In the genomic region with DNA sequence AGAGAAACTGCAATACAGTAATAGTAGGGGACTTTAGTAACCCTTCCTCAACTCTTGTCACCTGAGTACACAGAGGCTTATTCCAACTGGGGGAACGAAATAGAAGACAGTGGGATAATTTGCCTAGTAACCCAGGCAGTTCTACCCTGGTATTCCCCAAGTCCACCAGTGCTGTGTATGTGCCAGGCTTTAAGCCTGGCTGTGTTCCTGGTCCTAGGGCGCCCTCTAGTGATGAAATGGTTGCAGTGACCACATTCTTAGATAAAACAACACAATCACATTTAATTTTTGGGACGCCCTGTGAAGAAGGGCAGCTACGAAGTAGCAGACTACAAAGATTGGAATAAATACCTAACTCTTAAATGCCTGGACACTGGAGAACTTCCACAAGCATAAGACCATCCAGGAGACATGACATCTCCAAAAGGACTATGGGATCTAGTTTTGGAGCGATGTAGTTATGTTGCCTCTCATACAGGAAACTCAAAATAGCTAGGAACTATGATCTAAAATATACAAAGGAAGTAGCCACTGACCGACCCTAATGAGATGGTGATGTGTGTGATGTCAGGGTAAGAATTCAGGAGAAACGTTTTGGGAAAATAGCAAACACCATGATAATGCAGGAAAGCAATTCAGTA, we compare ENCODE assay signal across 8 cellular contexts.
DNase-seq lines count a peak whose midpoint lies in the region; ATAC-seq and TF ChIP-seq lines count a peak whose summit lies in the region.

No MANE protein-coding gene starts in this region.

- no peak overlapping the region for H3K4me3 ChIP-seq in astrocyte of the cerebellum (ENCODE audit: low read depth, low read length)

- in situ Hi-C loops in astrocyte of the cerebellum (cut with HindIII; ENCODE audit: low sequenced_read_pairs) = loop anchor here (25.0 kb wide), 1 partner anchor 153 kb away; a partner anchor contains a TSS

- DNase-seq in NCI-H1105 treated with DMSO at 0.1 percent for 48 hours (lab: John Stamatoyannopoulos, UW) = peak; percentile 51
- DNase-seq in T-helper 9 cell = peak; percentile 63
- DNase-seq in astrocyte of the cerebellum (ENCODE audit: low read depth) = peak; percentile 70
- peak; percentile 3 for DNase-seq in iPS DF 19.7 (ENCODE audit: low read depth, low spot score)
- DNase-seq in stimulated activated CD4-positive, alpha-beta T cell treated with anti-CD3 and anti-CD28 coated beads, Interleukin-15, amount 100 ng/mL, for 1 hour (ENCODE audit: low read depth in 1 of 2, low spot score in 1 of 2) = peak; percentile 6 to 8
- DNase-seq in mesenteric fat pad (ENCODE audit: low spot score) = no peak

- TF ChIP-seq CTCF in GM12874 (IDR thresholded peaks at IDR 0.05; ENCODE audit: insufficient read depth, low read depth, low read length) (peak; percentile 52; the same call in 1 of the 2 replicates), astrocyte of the cerebellum (IDR thresholded peaks at IDR 0.05; ENCODE audit: low read depth, low read length, missing control alignments) (peak; percentile 82)

- peak; percentile 88 for ATAC-seq in HG02623 (IDR thresholded peaks at IDR 0.05; ENCODE audit: unreplicated experiment)
